22 cellular contexts compared by ENCODE assay signal in genomic region chr15:94322141-94322540, GRCh38.
A peak's percentile ranks its signal among the peaks of the same experiment; 100 is the strongest.
DNase-seq lines count a peak whose midpoint lies in the region; ATAC-seq, FAIRE-seq and TF ChIP-seq lines count a peak whose summit lies in the region.
"Had no signal": no experiment of that assay in that cellular context is flagged by ENCODE, and none has a peak within 500 bp of the region (broad histone marks: within the 10 kb centered on the region; RNA-seq: fewer than 3 reads in every experiment).

No MANE protein-coding gene starts in this region.

- no peaks in the 10 kb centered on the region for H3F3A ChIP-seq in OCI-LY1 (ENCODE audit: insufficient read depth, low read length)

- H3K4me3 Mint-ChIP-seq in activated T-cell treated with anti-CD3 and anti-CD28 coated beads, Interleukin-2, amount 50 U/mL, for 72 hours = no peak overlapping the region
- H3K4me3 Mint-ChIP-seq in activated T-cell treated with anti-CD3 and anti-CD28 coated beads, Interleukin-2, amount 50 U/mL, for 24 hours = no peak overlapping the region
- H3K4me3 Mint-ChIP-seq: activated naive CD8-positive, alpha-beta T cell treated with anti-CD3 and anti-CD28 coated beads, Interleukin-2, amount 50 U/mL, for 24 hours; CD4-positive, alpha-beta memory T cell; GM23338; naive thymus-derived CD8-positive, alpha-beta T cell had no signal

- 62% methylated on average over 2 of the region's 2 CpGs for WGBS in hepatocyte (ENCODE audit: low lambda C conversion rate, missing lambda C conversion rate)

- no peak overlapping the region for H3K9ac ChIP-seq in OCI-LY1 (ENCODE audit: low read length)
- H3K9ac ChIP-seq in kidney (ENCODE audit: low read length in 2 of 2) = no peak overlapping the region

- no peaks in the 10 kb centered on the region for H3K27me3 Mint-ChIP-seq in activated T-cell treated with anti-CD3 and anti-CD28 coated beads, Interleukin-2, amount 50 U/mL, for 72 hours (ENCODE audit: low read depth)
- no peaks in the 10 kb centered on the region for H3K27me3 Mint-ChIP-seq in activated T-cell treated with anti-CD3 and anti-CD28 coated beads, Interleukin-2, amount 50 U/mL, for 24 hours
- H3K27me3 Mint-ChIP-seq: activated naive CD8-positive, alpha-beta T cell treated with anti-CD3 and anti-CD28 coated beads, Interleukin-2, amount 50 U/mL, for 24 hours; CD4-positive, alpha-beta memory T cell; naive thymus-derived CD8-positive, alpha-beta T cell had no signal

- no peak for TF ChIP-seq CTCF in OCI-LY1 (IDR thresholded peaks at IDR 0.05; ENCODE audit: low read length)
- no peak for TF ChIP-seq CTCF in hepatocyte (IDR thresholded peaks at IDR 0.05; ENCODE audit: poor library complexity)
- no peak for TF ChIP-seq CTCF in kidney (IDR thresholded peaks at IDR 0.05; ENCODE audit: borderline replicate concordance, extremely low read depth, insufficient read depth)

- H3K36me3 Mint-ChIP-seq in activated T-cell treated with anti-CD3 and anti-CD28 coated beads, Interleukin-2, amount 50 U/mL, for 72 hours (ENCODE audit: insufficient read depth in 2 of 2) = peaks cover 15 to 21% of the 10 kb centered on the region in 2 donors
- peaks cover 37% of the 10 kb centered on the region for H3K36me3 Mint-ChIP-seq in activated T-cell treated with anti-CD3 and anti-CD28 coated beads, Interleukin-2, amount 50 U/mL, for 24 hours (ENCODE audit: low read depth)

- intact Hi-C loops in kidney (cut with DNase I) = loop anchor here (5.0 kb wide), 1 partner anchor 160 kb away; no protein-coding TSS in a partner anchor

- H3K4me1 ChIP-seq in OCI-LY1 (ENCODE audit: insufficient read depth, low read length, severe bottlenecking) (peaks cover 20% of the 10 kb centered on the region), hepatocyte (ENCODE audit: insufficient read depth) (no peaks in the 10 kb centered on the region), kidney (ENCODE audit: control insufficient read depth in 1 of 2, insufficient read depth in 1 of 2, low read depth in 1 of 2, low read length in 2 of 2) (no peaks in the 10 kb centered on the region)
- H3K4me1 ChIP-seq: SJCRH30 had no signal

- no peak for DNase-seq in activated T-cell treated with anti-CD3 and anti-CD28 coated beads, Interleukin-2, amount 50 U/mL, for 72 hours
- DNase-seq in activated T-cell treated with anti-CD3 and anti-CD28 coated beads, Interleukin-2, amount 50 U/mL, for 24 hours = no peak
- DNase-seq in hepatocyte (ENCODE audit: low spot score) = no peak
- DNase-seq in kidney = no peak
- DNase-seq: activated naive CD8-positive, alpha-beta T cell treated with anti-CD3 and anti-CD28 coated beads, Interleukin-2, amount 50 U/mL, for 24 hours; caudate nucleus; CD4-positive, alpha-beta memory T cell; DMS53; effector memory CD4-positive, alpha-beta T cell; islet precursor cell; mammary epithelial cell; naive thymus-derived CD8-positive, alpha-beta T cell; NCI-H1048; NCI-H2081; NCI-H510A treated with DMSO at 0.1 percent for 48 hours; SJCRH30 had no signal

- H3K9me3 ChIP-seq in OCI-LY1 (ENCODE audit: low read length) (no peaks in the 10 kb centered on the region), hepatocyte (ENCODE audit: low read depth) (no peaks in the 10 kb centered on the region), kidney (ENCODE audit: control insufficient read depth in 1 of 2, low read length in 2 of 2) (no peaks in the 10 kb centered on the region)
- H3K9me3 ChIP-seq: SJCRH30 had no signal

- H3K27ac ChIP-seq in OCI-LY1 (ENCODE audit: low read depth, low read length, poor library complexity, severe bottlenecking) (peak overlapping the region; percentile 41), hepatocyte (peak overlapping the region; percentile 45), kidney (ENCODE audit: low read depth in 2 of 2, low read length in 2 of 2) (no peak overlapping the region)
- H3K27ac ChIP-seq: SJCRH30 had no signal

- peaks cover 31% of the 10 kb centered on the region for H3K4me1 Mint-ChIP-seq in activated T-cell treated with anti-CD3 and anti-CD28 coated beads, Interleukin-2, amount 50 U/mL, for 72 hours (ENCODE audit: low read depth)
- peaks cover 18% of the 10 kb centered on the region for H3K4me1 Mint-ChIP-seq in activated T-cell treated with anti-CD3 and anti-CD28 coated beads, Interleukin-2, amount 50 U/mL, for 24 hours (ENCODE audit: low read depth)

- H3K36me3 ChIP-seq in OCI-LY1 (ENCODE audit: insufficient read depth, low read length) (peaks cover 51% of the 10 kb centered on the region), hepatocyte (replicated peaks; ENCODE audit: insufficient read depth, low read depth) (no peaks in the 10 kb centered on the region), kidney (ENCODE audit: control insufficient read depth in 1 of 2, insufficient read depth in 2 of 2, low read length in 2 of 2) (no peaks in the 10 kb centered on the region)
- H3K36me3 ChIP-seq: SJCRH30 had no signal

- H4K20me1 ChIP-seq in OCI-LY1 (ENCODE audit: insufficient read depth, low read length) = no peaks in the 10 kb centered on the region
- no peaks in the 10 kb centered on the region for H4K20me1 ChIP-seq in hepatocyte (ENCODE audit: insufficient read depth, poor library complexity, severe bottlenecking)

- no peak for FAIRE-seq in kidney (lab: Jason Lieb, UNC)
- FAIRE-seq: A204.1 had no signal

- H3K4me3 ChIP-seq in OCI-LY1 (ENCODE audit: low read depth, low read length, poor library complexity, severe bottlenecking) = no peak overlapping the region
- H3K4me3 ChIP-seq in hepatocyte = no peak overlapping the region
- no peak overlapping the region for H3K4me3 ChIP-seq in kidney (ENCODE audit: low read length in 2 of 2)
- H3K4me3 ChIP-seq: GM23338, SJCRH30 had no signal

- H3K27me3 ChIP-seq in OCI-LY1 (ENCODE audit: insufficient read depth, low read length) (no peaks in the 10 kb centered on the region), hepatocyte (no peaks in the 10 kb centered on the region)
- H3K27me3 ChIP-seq: SJCRH30 had no signal

- peaks cover 5% of the 10 kb centered on the region; the same call in 1 of the 2 replicates for H3K79me2 ChIP-seq in OCI-LY1 (ENCODE audit: insufficient read depth, low read length)
- no peaks in the 10 kb centered on the region for H3K79me2 ChIP-seq in hepatocyte

- H3K27ac Mint-ChIP-seq in activated T-cell treated with anti-CD3 and anti-CD28 coated beads, Interleukin-2, amount 50 U/mL, for 72 hours = peak overlapping the region; percentile 51
- H3K27ac Mint-ChIP-seq in activated T-cell treated with anti-CD3 and anti-CD28 coated beads, Interleukin-2, amount 50 U/mL, for 24 hours = no peak overlapping the region
- H3K27ac Mint-ChIP-seq: activated naive CD8-positive, alpha-beta T cell treated with anti-CD3 and anti-CD28 coated beads, Interleukin-2, amount 50 U/mL, for 24 hours; GM23338 had no signal

- H3K9me3 Mint-ChIP-seq in activated T-cell treated with anti-CD3 and anti-CD28 coated beads, Interleukin-2, amount 50 U/mL, for 72 hours = no peaks in the 10 kb centered on the region
- H3K9me3 Mint-ChIP-seq in activated T-cell treated with anti-CD3 and anti-CD28 coated beads, Interleukin-2, amount 50 U/mL, for 24 hours = no peaks in the 10 kb centered on the region
- H3K9me3 Mint-ChIP-seq: activated naive CD8-positive, alpha-beta T cell treated with anti-CD3 and anti-CD28 coated beads, Interleukin-2, amount 50 U/mL, for 24 hours; GM23338; naive thymus-derived CD8-positive, alpha-beta T cell had no signal

- H3K4me2 ChIP-seq in OCI-LY1 (ENCODE audit: low read length) = no peak overlapping the region
- H3K4me2 ChIP-seq in hepatocyte = no peak overlapping the region
- H3K4me2 ChIP-seq: GM23338 had no signal

- H2AFZ ChIP-seq in OCI-LY1 (ENCODE audit: low read length) = no peak overlapping the region
- H2AFZ ChIP-seq in hepatocyte = no peak overlapping the region
- H2AFZ ChIP-seq: GM23338 had no signal

- H3K9me2 ChIP-seq in OCI-LY1 (ENCODE audit: low read depth, low read length) = no peaks in the 10 kb centered on the region
- no peaks in the 10 kb centered on the region for H3K9me2 ChIP-seq in hepatocyte (replicated peaks; ENCODE audit: insufficient read depth)

- no peak for ATAC-seq in activated T-cell treated with anti-CD3 and anti-CD28 coated beads, Interleukin-2, amount 50 U/mL, for 72 hours (replicated peaks in 1 of 2)
- ATAC-seq in GM21529 (IDR thresholded peaks at IDR 0.05; ENCODE audit: unreplicated experiment) = no peak
- ATAC-seq in GM18909 (IDR thresholded peaks at IDR 0.05; ENCODE audit: poor library complexity, unreplicated experiment) = no peak
- ATAC-seq in GM21390 (IDR thresholded peaks at IDR 0.05; ENCODE audit: unreplicated experiment) = no peak
- ATAC-seq: activated naive CD8-positive, alpha-beta T cell treated with anti-CD3 and anti-CD28 coated beads, Interleukin-2, amount 50 U/mL, for 24 hours; GM23338; naive thymus-derived CD8-positive, alpha-beta T cell had no signal

Comparison
In these comparisons a context has a peak if more than half of its experiments do, and no peak if none do; other contexts are left out.
1. H3K27ac ChIP-seq: peak in OCI-LY1 (single experiment) and hepatocyte (single experiment); none in kidney (0 of 2).